1 cellular context compared by ENCODE assay signal in genomic region chr1:184385863-184386262, GRCh38.
TF ChIP-seq lines count a peak whose summit lies in the region.

No MANE protein-coding gene starts in this region.

TF ChIP-seq in GM12878, 131 proteins besides CTCF, POLR2A, EP300 and RAD21 (continued from another document):
- TF ChIP-seq SKIL (IDR thresholded peaks at IDR 0.05; ENCODE audit: low read depth, poor library complexity, severe bottlenecking), result no peak
- TF ChIP-seq SMARCA5 (IDR thresholded peaks at IDR 0.05), result no peak
TF ChIP-seq in GM12878: peak in this region for 0.
